Comparison of ENCODE assay signal across 12 cellular contexts in the genomic region with DNA sequence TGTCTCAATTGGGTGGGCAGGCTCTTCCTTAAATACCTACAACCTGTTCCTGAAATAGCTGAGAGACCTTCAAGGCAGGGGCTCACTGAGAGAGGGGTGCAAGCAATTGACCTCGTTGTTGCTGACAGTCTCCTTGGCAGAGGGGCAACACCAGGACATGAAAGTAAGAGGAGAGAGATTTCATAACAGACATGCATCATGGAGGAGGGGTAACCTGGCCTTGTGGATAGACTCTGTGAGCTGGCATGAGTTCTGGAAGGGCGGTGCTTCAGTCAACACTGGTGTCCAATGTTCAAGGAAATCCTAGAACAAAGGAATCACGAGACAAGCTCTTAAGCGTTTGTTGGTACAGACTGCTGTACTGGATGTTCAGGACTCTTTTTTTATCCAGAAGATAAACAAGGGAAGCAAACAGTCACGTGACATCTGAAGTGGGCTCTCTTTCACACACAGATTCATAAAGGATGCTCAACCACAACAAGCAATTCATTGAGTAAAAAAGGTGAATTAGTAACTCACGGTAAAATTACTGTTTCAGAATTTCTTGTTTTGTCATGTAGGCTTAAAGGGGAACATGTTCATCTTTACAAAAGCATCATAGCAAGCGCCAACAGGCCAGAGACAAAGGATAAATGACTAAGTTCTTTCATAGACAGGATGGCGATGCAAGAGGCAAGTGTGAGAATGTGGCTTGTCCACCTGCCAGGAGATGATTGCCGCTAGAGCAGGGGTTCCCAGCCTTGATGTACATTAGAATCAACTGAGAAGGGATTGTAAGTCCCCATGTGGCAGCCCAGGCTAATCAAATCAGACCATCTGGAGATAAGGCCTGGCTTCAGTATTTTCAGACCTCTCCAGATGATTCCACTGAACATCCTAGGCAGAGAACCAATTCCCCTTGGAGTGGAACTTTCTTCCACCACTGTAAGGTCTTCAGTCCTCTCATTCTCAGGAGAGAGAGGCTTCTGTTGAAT. TPM values are rescaled to one million over a fixed set of nuclear protein-coding genes. Genes with fewer than 3 reads are reported as not detected.
DNase-seq lines count a peak whose midpoint lies in the region; ATAC-seq and TF ChIP-seq lines count a peak whose summit lies in the region.
"Had no signal": no experiment of that assay in that cellular context is flagged by ENCODE, and none has a peak within 500 bp of the region (broad histone marks: within the 10 kb centered on the region; RNA-seq: fewer than 3 reads in every experiment).

No MANE protein-coding gene starts in this region.

- H3K36me3 ChIP-seq in hepatocyte (replicated peaks; ENCODE audit: insufficient read depth, low read depth), result no peaks in the 10 kb centered on the region

- H3K79me2 ChIP-seq in hepatocyte, result no peaks in the 10 kb centered on the region

- no peak overlapping the region for H3K4me2 ChIP-seq in hepatocyte

- H3K9me2 ChIP-seq in hepatocyte (replicated peaks; ENCODE audit: insufficient read depth), result no peaks in the 10 kb centered on the region

- H4K20me1 ChIP-seq in hepatocyte (ENCODE audit: insufficient read depth, poor library complexity, severe bottlenecking), result no peaks in the 10 kb centered on the region

- WGBS in hepatocyte (ENCODE audit: low lambda C conversion rate, missing lambda C conversion rate), result 74% methylated on average over 9 of the region's 9 CpGs

- no peaks in the 10 kb centered on the region for H3K9me3 ChIP-seq in hepatocyte (ENCODE audit: low read depth)

- H2AFZ ChIP-seq in hepatocyte, result no peak overlapping the region

- TF ChIP-seq CTCF in VCaP (conservative IDR thresholded peaks at IDR 0.05), result no peak
- TF ChIP-seq CTCF in hepatocyte (IDR thresholded peaks at IDR 0.05; ENCODE audit: poor library complexity), result no peak

- peak overlapping the region; percentile 88 for H3K27ac ChIP-seq in VCaP
- peak overlapping the region; percentile 81 for H3K27ac ChIP-seq in hepatocyte

- no peak for ATAC-seq in HG02571 (IDR thresholded peaks at IDR 0.05; ENCODE audit: unreplicated experiment)
- no peak for ATAC-seq in HG02938 (IDR thresholded peaks at IDR 0.05; ENCODE audit: unreplicated experiment)

- DNase-seq in COLO829 (ENCODE audit: low spot score), result peak; percentile 53
- peak; percentile 67 for DNase-seq in NCI-H1436 (lab: John Stamatoyannopoulos, UW)
- DNase-seq in hepatocyte (ENCODE audit: low spot score), result peak; percentile 89
- DNase-seq in kidney glomerular epithelial cell (lab: John Stamatoyannopoulos, UW), result no peak
- no peak for DNase-seq in DMS114 treated with DMSO at 0.1 percent for 48 hours (lab: John Stamatoyannopoulos, UW; ENCODE audit: unreplicated experiment)
- DNase-seq: activated T-cell treated with anti-CD3 and anti-CD28 coated beads, Interleukin-2, amount 50 U/mL, for 24 hours; nephron progenitor cell; stimulated activated CD4-positive, alpha-beta T cell treated with anti-CD3 and anti-CD28 coated beads, Interleukin-15, amount 100 ng/mL, for 24 hours; stimulated activated naive CD4-positive, alpha-beta T cell had no signal

- H3K4me3 ChIP-seq in hepatocyte, result no peak overlapping the region

- peaks cover 18% of the 10 kb centered on the region for H3K4me1 ChIP-seq in hepatocyte (ENCODE audit: insufficient read depth)

- no peaks in the 10 kb centered on the region for H3K27me3 ChIP-seq in hepatocyte

RNA-seq across cellular contexts. Expression of a gene that starts 20.7 kb away (rescaled TPM):
- 26.4 and 27.7 TPM in 2 replicates for total RNA-seq in hepatocyte
- polyA plus RNA-seq in hepatocyte, result 23.6 and 31.2 TPM in 2 replicates

RNA-seq across cellular contexts. Expression of a gene that starts 20.8 kb away (rescaled TPM):
- total RNA-seq in hepatocyte, result 20.7 and 29.9 TPM in 2 replicates
- polyA plus RNA-seq in hepatocyte, result 9.2 and 11.0 TPM in 2 replicates

RNA-seq across cellular contexts. Expression of a gene that starts 46.5 kb away (rescaled TPM):
- total RNA-seq in hepatocyte, result 423 and 456 TPM in 2 replicates
- 390 and 430 TPM in 2 replicates for polyA plus RNA-seq in hepatocyte

Comparison
In these comparisons a context has a peak if more than half of its experiments do, and no peak if none do; other contexts are left out.
1. DNase-seq: peak in COLO829 (single experiment), NCI-H1436 (single experiment) and hepatocyte (single experiment); none in kidney glomerular epithelial cell (single experiment) and DMS114 treated with DMSO at 0.1 percent for 48 hours (single experiment).